In genomic region chr15:77974416-77975331, GRCh38 we compare ENCODE assay signal across 18 cellular contexts.
DNase-seq lines count a peak whose midpoint lies in the region; ATAC-seq, FAIRE-seq and TF ChIP-seq lines count a peak whose summit lies in the region.
"Had no signal": no experiment of that assay in that cellular context is flagged by ENCODE, and none has a peak within 500 bp of the region (broad histone marks: within the 10 kb centered on the region; RNA-seq: fewer than 3 reads in every experiment).

No MANE protein-coding gene starts in this region.

- H3K4me1 ChIP-seq in left ventricle myocardium inferior = peaks cover 34% of the 10 kb centered on the region
- H3K4me1 ChIP-seq in kidney (ENCODE audit: control insufficient read depth in 1 of 2, insufficient read depth in 1 of 2, low read depth in 1 of 2, low read length in 2 of 2) = peaks cover 0 to 8% of the 10 kb centered on the region in 2 donors
- H3K4me1 ChIP-seq in ovary (ENCODE audit: insufficient read depth) = peaks cover 10% of the 10 kb centered on the region
- H3K4me1 ChIP-seq in upper lobe of left lung = peaks cover 11 to 16% (median 14%) of the 10 kb centered on the region in 4 donors

- H3K9me3 ChIP-seq in left ventricle myocardium inferior (replicated peaks) = no peaks in the 10 kb centered on the region
- no peaks in the 10 kb centered on the region for H3K9me3 ChIP-seq in kidney (ENCODE audit: control insufficient read depth in 1 of 2, low read length in 2 of 2)
- no peaks in the 10 kb centered on the region for H3K9me3 ChIP-seq in ovary
- H3K9me3 ChIP-seq in upper lobe of left lung = no peaks in the 10 kb centered on the region
- H3K9me3 ChIP-seq: BLaER1 treated with 17β-estradiol and CSF1 and Interleukin-3, amounts not matched to agents 10 nM and 100 nM had no signal

- H3K4me3 ChIP-seq in left ventricle myocardium inferior (no peak overlapping the region), kidney (ENCODE audit: low read length in 2 of 2) (no peak overlapping the region), ovary (no peak overlapping the region), upper lobe of left lung (no peak overlapping the region), brain microvascular endothelial cell (ENCODE audit: low read depth, low read length) (no peak overlapping the region)
- H3K4me3 ChIP-seq: BLaER1 treated with 17β-estradiol and CSF1 and Interleukin-3, amounts not matched to agents 10 nM and 100 nM; GM23338; K562 had no signal

- H3K27me3 ChIP-seq in left ventricle myocardium inferior (ENCODE audit: low read depth) (no peaks in the 10 kb centered on the region), ovary (no peaks in the 10 kb centered on the region), upper lobe of left lung (no peaks in the 10 kb centered on the region), brain microvascular endothelial cell (replicated peaks) (no peaks in the 10 kb centered on the region)
- H3K27me3 ChIP-seq: BLaER1 treated with 17β-estradiol and CSF1 and Interleukin-3, amounts not matched to agents 10 nM and 100 nM had no signal

- TF ChIP-seq POLR2A in ovary (IDR thresholded peaks at IDR 0.05) (no peak), upper lobe of left lung (IDR thresholded peaks at IDR 0.05) (no peak)

- no peak for TF ChIP-seq EP300 in ovary (IDR thresholded peaks at IDR 0.05)
- no peak for TF ChIP-seq EP300 in upper lobe of left lung (IDR thresholded peaks at IDR 0.05)

- ATAC-seq in Right ventricle myocardium superior (ENCODE audit: poor library complexity) (no peak), upper lobe of left lung (ENCODE audit: low FRiP score in 2 of 2) (peak in 1 of 2 donors; percentile 4)
- ATAC-seq: GM23338, K562 had no signal

- in situ Hi-C loops in brain microvascular endothelial cell (cut with HindIII; ENCODE audit: low pct_ligation_motif_present, low sequenced_read_pairs) = no loop called here

- H3K27ac ChIP-seq in left ventricle myocardium inferior (replicated peaks) = peak overlapping the region; percentile 76
- no peak overlapping the region for H3K27ac ChIP-seq in kidney (ENCODE audit: low read depth in 2 of 2, low read length in 2 of 2)
- H3K27ac ChIP-seq in ovary = no peak overlapping the region
- H3K27ac ChIP-seq in upper lobe of left lung = peak overlapping the region in 3 of 4 donors; percentile 44 to 61 (median 48)
- H3K27ac ChIP-seq in brain microvascular endothelial cell = no peak overlapping the region
- H3K27ac ChIP-seq: BLaER1 treated with 17β-estradiol and CSF1 and Interleukin-3, amounts not matched to agents 10 nM and 100 nM had no signal

- intact Hi-C loops in left ventricle myocardium inferior (cut with micrococcal nuclease) (no loop called here), Right ventricle myocardium superior (cut with DNase I) (loop anchor here (10.0 kb wide), 1 partner anchor 800 kb away; no protein-coding TSS in a partner anchor), kidney (cut with DNase I) (no loop called here), ovary (cut with DNase I) (no loop called here)

- no peak overlapping the region for H3K9ac ChIP-seq in kidney (ENCODE audit: low read length in 2 of 2)
- H3K9ac ChIP-seq: BLaER1 treated with 17β-estradiol and CSF1 and Interleukin-3, amounts not matched to agents 10 nM and 100 nM had no signal

- TF ChIP-seq CTCF in left ventricle myocardium inferior (IDR thresholded peaks at IDR 0.05; ENCODE audit: borderline replicate concordance) (no peak), kidney (IDR thresholded peaks at IDR 0.05; ENCODE audit: borderline replicate concordance, extremely low read depth, insufficient read depth) (no peak), ovary (IDR thresholded peaks at IDR 0.05) (no peak), upper lobe of left lung (IDR thresholded peaks at IDR 0.05) (no peak), brain microvascular endothelial cell (IDR thresholded peaks at IDR 0.05; ENCODE audit: low read depth, low read length, missing control alignments) (no peak)

- DNase-seq in left ventricle myocardium inferior (no peak), Right ventricle myocardium superior (no peak), kidney (peak; percentile 60), ovary (peak in 3 of 5 donors; percentile 20 to 54 (median 40)), upper lobe of left lung (peak in 1 of 2 donors; percentile 75), NCI-H2081 (lab: John Stamatoyannopoulos, UW) (no peak), brain microvascular endothelial cell (no peak)
- no peak for DNase-seq in activated CD4-positive, alpha-beta T cell treated with anti-CD3 and anti-CD28 coated beads, Interleukin-2, amount 50 U/mL, for 1 hour
- DNase-seq: CD8-positive, alpha-beta memory T cell; NCI-H1417 treated with DMSO at 0.1 percent for 48 hours; NCI-H1930; NCI-H2171; NK-92 treated with Interleukin-12 subunit alpha and Interleukin-12 subunit beta, amount 100 ng/mL, for 24 hours had no signal

- FAIRE-seq in kidney (lab: Jason Lieb, UNC) = no peak
- FAIRE-seq: A204.1, D721Med, K562 had no signal

- H3K36me3 ChIP-seq in left ventricle myocardium inferior (no peaks in the 10 kb centered on the region), kidney (ENCODE audit: control insufficient read depth in 1 of 2, insufficient read depth in 2 of 2, low read length in 2 of 2) (no peaks in the 10 kb centered on the region), ovary (no peaks in the 10 kb centered on the region), upper lobe of left lung (no peaks in the 10 kb centered on the region), brain microvascular endothelial cell (replicated peaks) (no peaks in the 10 kb centered on the region)
- H3K36me3 ChIP-seq: BLaER1 treated with 17β-estradiol and CSF1 and Interleukin-3, amounts not matched to agents 10 nM and 100 nM had no signal

- WGBS in ovary, 3 donors = 85 to 92% (median 85%) methylated on average over 14 of the region's 14 CpGs
- 87 to 89% methylated on average over 8 to 11 of the region's 14 CpGs for WGBS in upper lobe of left lung, 2 donors

Comparison
In these comparisons a context has a peak if more than half of its experiments do, and no peak if none do; other contexts are left out.
1. DNase-seq: peak in kidney (single experiment) and ovary (3 of 5); none in left ventricle myocardium inferior (single experiment), Right ventricle myocardium superior (single experiment), NCI-H2081 (0 of 2), activated CD4-positive, alpha-beta T cell treated with anti-CD3 and anti-CD28 coated beads, Interleukin-2, amount 50 U/mL, for 1 hour (single experiment) and brain microvascular endothelial cell (single experiment).
2. H3K27ac ChIP-seq: peak in left ventricle myocardium inferior (single experiment) and upper lobe of left lung (3 of 4); none in kidney (0 of 2), ovary (0 of 2) and brain microvascular endothelial cell (single experiment).